8 cellular contexts compared by ENCODE assay signal in the genomic region with DNA sequence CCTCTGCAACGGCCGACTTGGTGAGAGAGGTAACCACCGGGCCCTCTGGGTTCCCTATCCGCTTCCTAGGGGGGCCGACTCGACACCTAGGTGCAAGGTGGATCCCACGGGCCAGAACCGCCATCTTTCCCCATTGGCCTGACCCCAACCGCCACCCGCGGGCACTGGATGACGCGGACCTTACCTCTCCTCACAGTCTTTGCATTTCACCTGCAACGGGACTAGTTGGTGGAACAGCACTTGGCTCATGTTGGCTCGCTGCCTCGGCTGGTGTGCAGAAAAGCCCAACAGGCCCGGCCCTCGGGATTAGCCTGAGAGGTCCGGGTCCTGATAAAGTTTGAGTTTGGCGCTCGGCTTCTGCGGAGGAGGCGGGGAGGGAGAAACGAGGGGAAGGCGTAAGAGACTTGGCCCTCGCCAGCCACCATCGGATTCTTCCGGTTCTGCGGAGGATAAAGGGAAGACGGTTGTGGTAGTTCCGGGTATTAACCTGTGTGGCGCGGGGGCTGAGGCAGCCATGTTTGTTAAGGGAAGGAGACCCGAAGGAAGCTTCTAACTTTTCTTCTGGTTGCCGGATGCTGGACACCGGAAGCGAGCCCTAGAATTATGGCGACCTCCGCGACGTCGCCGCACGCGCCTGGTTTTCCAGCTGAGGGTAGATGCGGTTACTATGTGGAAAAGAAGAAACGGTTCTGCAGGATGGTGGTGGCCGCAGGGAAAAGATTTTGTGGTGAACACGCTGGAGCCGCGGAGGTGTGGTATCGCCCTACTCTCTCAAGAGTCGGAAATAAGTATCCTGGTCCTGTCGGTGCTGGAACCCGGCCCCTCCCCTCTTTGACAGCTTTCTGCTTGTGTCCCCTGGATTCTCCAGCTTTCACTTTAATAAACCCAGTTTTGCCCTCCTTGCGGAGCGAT. TPM values are rescaled to one million over a fixed set of nuclear protein-coding genes. Genes with fewer than 3 reads are reported as not detected.
DNase-seq lines count a peak whose midpoint lies in the region; ATAC-seq and TF ChIP-seq lines count a peak whose summit lies in the region.

A gene with protein sequence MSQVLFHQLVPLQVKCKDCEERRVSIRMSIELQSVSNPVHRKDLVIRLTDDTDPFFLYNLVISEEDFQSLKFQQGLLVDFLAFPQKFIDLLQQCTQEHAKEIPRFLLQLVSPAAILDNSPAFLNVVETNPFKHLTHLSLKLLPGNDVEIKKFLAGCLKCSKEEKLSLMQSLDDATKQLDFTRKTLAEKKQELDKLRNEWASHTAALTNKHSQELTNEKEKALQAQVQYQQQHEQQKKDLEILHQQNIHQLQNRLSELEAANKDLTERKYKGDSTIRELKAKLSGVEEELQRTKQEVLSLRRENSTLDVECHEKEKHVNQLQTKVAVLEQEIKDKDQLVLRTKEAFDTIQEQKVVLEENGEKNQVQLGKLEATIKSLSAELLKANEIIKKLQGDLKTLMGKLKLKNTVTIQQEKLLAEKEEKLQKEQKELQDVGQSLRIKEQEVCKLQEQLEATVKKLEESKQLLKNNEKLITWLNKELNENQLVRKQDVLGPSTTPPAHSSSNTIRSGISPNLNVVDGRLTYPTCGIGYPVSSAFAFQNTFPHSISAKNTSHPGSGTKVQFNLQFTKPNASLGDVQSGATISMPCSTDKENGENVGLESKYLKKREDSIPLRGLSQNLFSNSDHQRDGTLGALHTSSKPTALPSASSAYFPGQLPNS (minus strand): TSS at position 365 of the 912 bp plus-strand sequence. CDS start 116 bp downstream, at position 249.
A gene with protein sequence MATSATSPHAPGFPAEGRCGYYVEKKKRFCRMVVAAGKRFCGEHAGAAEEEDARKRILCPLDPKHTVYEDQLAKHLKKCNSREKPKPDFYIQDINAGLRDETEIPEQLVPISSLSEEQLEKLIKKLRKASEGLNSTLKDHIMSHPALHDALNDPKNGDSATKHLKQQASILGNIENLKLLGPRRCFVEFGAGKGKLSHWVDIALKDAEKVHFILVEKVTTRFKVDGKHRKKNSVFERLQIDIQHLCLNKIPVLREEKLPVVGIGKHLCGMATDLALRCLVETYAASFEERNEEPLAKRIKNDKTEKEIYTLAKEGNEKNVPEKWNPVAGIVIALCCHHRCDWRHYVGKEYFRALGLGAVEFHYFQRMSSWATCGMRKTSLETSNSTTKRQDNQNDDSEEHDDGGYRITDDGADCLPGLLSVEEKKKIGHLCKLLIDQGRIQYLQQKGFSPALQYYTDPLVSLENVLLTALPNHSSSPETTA (plus strand): TSS at position 598 of the 912 bp plus-strand sequence. CDS start 6 bp downstream, at position 604.

- H4K20me1 ChIP-seq in DND-41 (ENCODE audit: insufficient read depth, low read length) = no peaks in the 10 kb centered on the region; the same call in 1 of the 2 replicates
- H4K20me1 ChIP-seq in GM23248 (ENCODE audit: insufficient read depth) = no peaks in the 10 kb centered on the region

- peak within 1 kb of the TSS; percentile 99 for H3K4me3 Mint-ChIP-seq in activated T-helper 1 cell treated with anti-CD3 and anti-CD28 coated beads, Interleukin-12 subunit alpha, Interleukin-12 subunit beta, Interleukin-2, Interleukin-4 antibody, amounts not matched to agents 30 ng/mL and 10 ng/mL and 1 ng/mL, durations not matched to agents 14 hours and 24 hours and 36 hours
- H3K4me3 Mint-ChIP-seq in naive B cell = peak within 1 kb of the TSS; percentile 96 to 100 (median 99)
- peak within 1 kb of the TSS; percentile 100 for H3K4me3 Mint-ChIP-seq in stimulated activated memory B cell treated with anti-CD40 and anti-IgM and Interleukin-4, amounts not matched to agents 10 μg/mL and 1 μg/mL and 100 μg/mL, for 72 hours

- peaks cover 56% of the 10 kb centered on the region for H3K4me1 Mint-ChIP-seq in activated T-helper 1 cell treated with anti-CD3 and anti-CD28 coated beads, Interleukin-12 subunit alpha, Interleukin-12 subunit beta, Interleukin-2, Interleukin-4 antibody, amounts not matched to agents 30 ng/mL and 10 ng/mL and 1 ng/mL, durations not matched to agents 14 hours and 24 hours and 36 hours (ENCODE audit: low read depth)
- peaks cover 23 to 38% (median 35%) of the 10 kb centered on the region in 3 donors for H3K4me1 Mint-ChIP-seq in naive B cell
- peaks cover 34% of the 10 kb centered on the region for H3K4me1 Mint-ChIP-seq in stimulated activated memory B cell treated with anti-CD40 and anti-IgM and Interleukin-4, amounts not matched to agents 10 μg/mL and 1 μg/mL and 100 μg/mL, for 72 hours

- H3K4me1 ChIP-seq in DND-41 (ENCODE audit: insufficient read depth, low read length) (peaks cover 49% of the 10 kb centered on the region), GM23248 (ENCODE audit: insufficient read depth) (peaks cover 20% of the 10 kb centered on the region)

- peaks cover 81% of the 10 kb centered on the region for H3K79me2 ChIP-seq in DND-41 (ENCODE audit: insufficient read depth, low read length)
- peaks cover 71% of the 10 kb centered on the region for H3K79me2 ChIP-seq in GM23248 (ENCODE audit: insufficient read depth)

- no peaks in the 10 kb centered on the region for H3K27me3 Mint-ChIP-seq in activated T-helper 1 cell treated with anti-CD3 and anti-CD28 coated beads, Interleukin-12 subunit alpha, Interleukin-12 subunit beta, Interleukin-2, Interleukin-4 antibody, amounts not matched to agents 30 ng/mL and 10 ng/mL and 1 ng/mL, durations not matched to agents 14 hours and 24 hours and 36 hours (ENCODE audit: insufficient read depth)
- H3K27me3 Mint-ChIP-seq in naive B cell = no peaks in the 10 kb centered on the region
- H3K27me3 Mint-ChIP-seq in stimulated activated memory B cell treated with anti-CD40 and anti-IgM and Interleukin-4, amounts not matched to agents 10 μg/mL and 1 μg/mL and 100 μg/mL, for 72 hours = no peaks in the 10 kb centered on the region

- H3K9ac ChIP-seq in DND-41 (ENCODE audit: low read depth, low read length) (peak within 1 kb of the TSS; percentile 84), GM23248 (peak within 1 kb of the TSS; percentile 82)

- H3F3A ChIP-seq in GM23248 (ENCODE audit: insufficient read depth) = peaks cover 6% of the 10 kb centered on the region; the same call in 1 of the 2 replicates

- no peaks in the 10 kb centered on the region for H3K9me3 Mint-ChIP-seq in activated T-helper 1 cell treated with anti-CD3 and anti-CD28 coated beads, Interleukin-12 subunit alpha, Interleukin-12 subunit beta, Interleukin-2, Interleukin-4 antibody, amounts not matched to agents 30 ng/mL and 10 ng/mL and 1 ng/mL, durations not matched to agents 14 hours and 24 hours and 36 hours
- H3K9me3 Mint-ChIP-seq in naive B cell = no peaks in the 10 kb centered on the region
- H3K9me3 Mint-ChIP-seq in stimulated activated memory B cell treated with anti-CD40 and anti-IgM and Interleukin-4, amounts not matched to agents 10 μg/mL and 1 μg/mL and 100 μg/mL, for 72 hours = no peaks in the 10 kb centered on the region

- peak within 1 kb of the TSS; percentile 80 for H3K4me2 ChIP-seq in DND-41 (ENCODE audit: insufficient read depth, low read length)
- peak within 1 kb of the TSS; percentile 93 for H3K4me2 ChIP-seq in GM23248 (ENCODE audit: unreplicated experiment)

- in situ Hi-C loops in GM23248 (cut with MboI) = no loop called here

- ATAC-seq in DND-41 (ENCODE audit: insufficient read depth, low read depth) (peak; percentile 93), naive B cell (ENCODE audit: low read depth in 2 of 2) (peak; percentile 96)
- ATAC-seq in stimulated activated memory B cell treated with anti-CD40 and anti-IgM and Interleukin-4, amounts not matched to agents 10 μg/mL and 1 μg/mL and 100 μg/mL, for 72 hours = peak; percentile 98

- TF ChIP-seq CTCF in DND-41 (IDR thresholded peaks at IDR 0.05; ENCODE audit: borderline replicate concordance, extremely low read depth, low read length, poor library complexity, severe bottlenecking) = no peak

- peaks cover 16% of the 10 kb centered on the region for H3K36me3 Mint-ChIP-seq in activated T-helper 1 cell treated with anti-CD3 and anti-CD28 coated beads, Interleukin-12 subunit alpha, Interleukin-12 subunit beta, Interleukin-2, Interleukin-4 antibody, amounts not matched to agents 30 ng/mL and 10 ng/mL and 1 ng/mL, durations not matched to agents 14 hours and 24 hours and 36 hours (ENCODE audit: low read depth)
- peaks cover 3% of the 10 kb centered on the region in 2 donors for H3K36me3 Mint-ChIP-seq in naive B cell
- H3K36me3 Mint-ChIP-seq in stimulated activated memory B cell treated with anti-CD40 and anti-IgM and Interleukin-4, amounts not matched to agents 10 μg/mL and 1 μg/mL and 100 μg/mL, for 72 hours = peaks cover 3% of the 10 kb centered on the region

- H3K9me3 ChIP-seq in DND-41 (ENCODE audit: insufficient read depth, low read length, severe bottlenecking) (no peaks in the 10 kb centered on the region), GM23248 (ENCODE audit: low read depth) (no peaks in the 10 kb centered on the region)

- H3K27ac Mint-ChIP-seq in activated T-helper 1 cell treated with anti-CD3 and anti-CD28 coated beads, Interleukin-12 subunit alpha, Interleukin-12 subunit beta, Interleukin-2, Interleukin-4 antibody, amounts not matched to agents 30 ng/mL and 10 ng/mL and 1 ng/mL, durations not matched to agents 14 hours and 24 hours and 36 hours = peak within 1 kb of the TSS; percentile 98
- H3K27ac Mint-ChIP-seq in naive B cell = peak within 1 kb of the TSS; percentile 94 to 99 (median 97)
- peak within 1 kb of the TSS; percentile 90 for H3K27ac Mint-ChIP-seq in stimulated activated memory B cell treated with anti-CD40 and anti-IgM and Interleukin-4, amounts not matched to agents 10 μg/mL and 1 μg/mL and 100 μg/mL, for 72 hours

- H2AFZ ChIP-seq in DND-41 (ENCODE audit: low read depth, low read length) = peak within 1 kb of the TSS; percentile 83
- H2AFZ ChIP-seq in GM23248 = peak within 1 kb of the TSS; percentile 99

- H3K27me3 ChIP-seq in DND-41 (ENCODE audit: insufficient read depth, low read length, poor library complexity) (no peaks in the 10 kb centered on the region), GM23248 (replicated peaks; ENCODE audit: insufficient read depth) (no peaks in the 10 kb centered on the region)

- peak within 1 kb of the TSS; percentile 54 to 76 for H3K4me3 ChIP-seq in DND-41 (ENCODE audit: low read depth in 1 of 2, low read length in 2 of 2)
- H3K4me3 ChIP-seq in GM23248 = peak within 1 kb of the TSS; percentile 99

- no peaks in the 10 kb centered on the region for H3K9me2 ChIP-seq in GM23248 (ENCODE audit: insufficient read depth)

- intact Hi-C loops in activated T-helper 1 cell treated with anti-CD3 and anti-CD28 coated beads, Interleukin-12 subunit alpha, Interleukin-12 subunit beta, Interleukin-2, Interleukin-4 antibody, amounts not matched to agents 30 ng/mL and 10 ng/mL and 1 ng/mL, durations not matched to agents 14 hours and 24 hours and 36 hours (cut with micrococcal nuclease) = loop anchor here (1.0 to 5.0 kb wide), 11 partner anchors 95 to 763 kb away; a partner anchor contains a TSS

- H3K36me3 ChIP-seq in DND-41 (ENCODE audit: insufficient read depth, low read length) (peaks cover 28% of the 10 kb centered on the region), GM23248 (ENCODE audit: low read depth) (peaks cover 5% of the 10 kb centered on the region; the same call in 1 of the 2 replicates)

- peak within 1 kb of the TSS; percentile 92 for H3K27ac ChIP-seq in DND-41 (ENCODE audit: low read length)
- H3K27ac ChIP-seq in GM23248 = peak within 1 kb of the TSS; percentile 62

- DNase-seq in DND-41 (peak; percentile 97), GM23248 (peak; percentile 98), Kasumi-1 (lab: John Stamatoyannopoulos, UW) (peak; percentile 99), RPMI7951 (ENCODE audit: low read depth) (peak; percentile 98), fibroblast of gingiva (ENCODE audit: low read depth) (peak; percentile 98), naive B cell (peak; percentile 94)
- peak; percentile 93 for DNase-seq in activated T-helper 1 cell treated with anti-CD3 and anti-CD28 coated beads, Interleukin-12 subunit alpha, Interleukin-12 subunit beta, Interleukin-2, Interleukin-4 antibody, amounts not matched to agents 30 ng/mL and 10 ng/mL and 1 ng/mL, durations not matched to agents 14 hours and 24 hours and 36 hours (ENCODE audit: low spot score)

- 0% methylated on average over 57 of the region's 57 CpGs for whole genome bisulfite sequencing in GM23248 (ENCODE audit: low coverage in 1 of 2, low lambda C conversion rate in 2 of 2, missing lambda C conversion rate in 2 of 2), 2 experiments

RNA-seq across cellular contexts. Expression of the first gene that starts in this region (rescaled TPM):
- total RNA-seq in GM23248 (2014; rRNA removed; shearing (Covaris generic)) = 2.3 and 7.6 TPM in 2 replicates
- polyA plus RNA-seq in GM23248 (2016; fragmentation: Nextera tagmentation; extraction: Ambion mirVana) = 1.6 and 2.4 TPM in 2 replicates
- 10.9 and 14.7 TPM in 2 replicates for total RNA-seq in RPMI7951 (2014; rRNA removed; shearing (Covaris generic))
- total RNA-seq in activated T-helper 1 cell treated with anti-CD3 and anti-CD28 coated beads, Interleukin-12 subunit alpha, Interleukin-12 subunit beta, Interleukin-2, Interleukin-4 antibody, amounts not matched to agents 30 ng/mL and 10 ng/mL and 1 ng/mL, durations not matched to agents 14 hours and 24 hours and 36 hours = 16.4 and 16.7 TPM in 2 replicates
- polyA plus RNA-seq in naive B cell (ENCODE audit: low read depth in 6 of 6) = 1 to 10 TPM; 2.4 to 4.0 (median 3.0) TPM

RNA-seq across cellular contexts. Expression of the second gene that starts in this region (rescaled TPM):
- total RNA-seq in GM23248 (2014; rRNA removed; shearing (Covaris generic)) = 14.2 and 19.9 TPM in 2 replicates
- 10.5 and 11.4 TPM in 2 replicates for polyA plus RNA-seq in GM23248 (2016; fragmentation: Nextera tagmentation; extraction: Ambion mirVana)
- 21.5 and 24.4 TPM in 2 replicates for total RNA-seq in RPMI7951 (2014; rRNA removed; shearing (Covaris generic))
- total RNA-seq in activated T-helper 1 cell treated with anti-CD3 and anti-CD28 coated beads, Interleukin-12 subunit alpha, Interleukin-12 subunit beta, Interleukin-2, Interleukin-4 antibody, amounts not matched to agents 30 ng/mL and 10 ng/mL and 1 ng/mL, durations not matched to agents 14 hours and 24 hours and 36 hours = 21.8 and 25.0 TPM in 2 replicates
- polyA plus RNA-seq in naive B cell (ENCODE audit: low read depth in 6 of 6) = 10 to 100 TPM in 5 of 6 donors, 1 to 10 TPM in 1; 4.1 to 17.8 (median 13.4) TPM

Comparison
In these comparisons a context has a peak if more than half of its experiments do, and no peak if none do; other contexts are left out.
1. Peak in every context shown above with its lines: DNase-seq, ATAC-seq, H3K4me3 ChIP-seq and H3K27ac ChIP-seq.